ENCODE assay signal across 8 cellular contexts in the genomic region with DNA sequence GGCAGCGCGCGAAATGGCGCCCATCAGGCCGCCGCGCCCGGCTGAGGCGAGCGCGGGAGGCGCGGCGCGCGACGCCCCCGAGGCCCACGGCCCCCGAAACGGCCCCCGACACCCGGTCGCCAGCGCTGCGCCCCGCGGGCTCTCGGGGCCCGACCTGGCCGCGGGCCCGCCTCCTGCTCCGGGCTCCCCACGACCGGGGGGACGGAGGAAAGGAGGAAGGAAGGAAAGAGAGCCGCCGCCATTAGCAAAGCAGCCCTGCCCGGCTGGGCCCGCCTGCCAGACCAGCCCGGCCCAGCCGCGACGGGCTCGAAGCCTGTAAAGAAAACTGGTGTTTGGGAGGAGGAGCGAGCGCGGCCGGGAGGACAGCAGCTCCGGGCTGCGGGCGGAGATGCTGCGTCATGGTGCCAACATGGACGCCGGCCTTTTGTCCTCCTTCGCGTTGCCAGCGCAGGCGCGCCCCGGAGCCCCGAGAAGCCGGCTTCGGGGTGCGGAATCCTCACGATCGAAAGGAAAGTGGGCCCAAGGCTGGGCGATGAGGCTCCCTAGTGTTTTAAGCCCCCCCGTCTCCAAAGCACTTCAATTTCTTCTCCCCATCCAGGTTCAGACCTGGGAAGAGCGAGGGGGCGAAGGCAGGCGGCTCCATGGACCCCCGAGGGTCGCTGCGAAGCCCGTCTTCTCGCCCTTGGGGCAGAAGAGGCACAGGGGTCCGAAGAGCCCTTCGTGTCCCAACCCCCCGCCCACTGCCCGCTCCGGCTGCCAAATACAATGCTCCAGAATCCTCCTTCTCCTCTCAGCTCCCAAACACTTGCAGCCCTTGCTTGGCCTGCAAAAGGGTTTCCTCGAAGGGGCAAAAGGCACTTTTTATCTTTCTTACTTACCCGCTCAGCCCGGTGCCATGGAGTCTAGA. TPM values are rescaled to one million over a fixed set of nuclear protein-coding genes. Genes with fewer than 3 reads are reported as not detected.
A peak's percentile ranks its signal among the peaks of the same experiment; 100 is the strongest.
DNase-seq lines count a peak whose midpoint lies in the region; ATAC-seq and TF ChIP-seq lines count a peak whose summit lies in the region.

No MANE protein-coding gene starts in this region.

- peaks cover 15 to 73% (median 64%) of the 10 kb centered on the region in 5 donors for H3K4me1 ChIP-seq in subcutaneous abdominal adipose tissue (ENCODE audit: control insufficient read depth in 5 of 5, insufficient read depth in 5 of 5, low read length in 5 of 5)

- no peaks in the 10 kb centered on the region for H3K9me3 ChIP-seq in subcutaneous abdominal adipose tissue (ENCODE audit: control insufficient read depth in 5 of 5, low read length in 5 of 5)

- ATAC-seq in GM19324 (IDR thresholded peaks at IDR 0.05; ENCODE audit: low FRiP score, unreplicated experiment) (peak; percentile 6), GM18520 (IDR thresholded peaks at IDR 0.05; ENCODE audit: unreplicated experiment) (no peak)

- peaks cover 2% of the 10 kb centered on the region for H3K36me3 Mint-ChIP-seq in mesothelial cell of epicardium

- peaks cover 0 to 11% (median 7%) of the 10 kb centered on the region in 5 donors for H3K36me3 ChIP-seq in subcutaneous abdominal adipose tissue (ENCODE audit: control insufficient read depth in 5 of 5, insufficient read depth in 5 of 5, low read length in 5 of 5)

- H3K4me1 Mint-ChIP-seq in mesothelial cell of epicardium: peaks cover 51% of the 10 kb centered on the region

- H3K27ac ChIP-seq in subcutaneous abdominal adipose tissue (ENCODE audit: low read depth, low read length): peak overlapping the region; percentile 100

- H3K9ac ChIP-seq in subcutaneous abdominal adipose tissue (ENCODE audit: low read length in 5 of 5): peak overlapping the region; percentile 94 to 99 (median 98)

- H3K4me3 ChIP-seq in epithelial cell of esophagus (ENCODE audit: low read length): peak overlapping the region; percentile 54
- H3K4me3 ChIP-seq in subcutaneous abdominal adipose tissue (ENCODE audit: low read depth in 1 of 5, low read length in 5 of 5): peak overlapping the region; percentile 67 to 85 (median 84)

- DNase-seq in AG08396 (ENCODE audit: low spot score) (peak; percentile 83), NCI-H748 treated with DMSO at 0.1 percent for 48 hours (lab: John Stamatoyannopoulos, UW) (peak; percentile 42), activated T-cell treated with anti-CD3 and anti-CD28 coated beads for 48 hours (ENCODE audit: low read depth) (peak; percentile 64), epithelial cell of esophagus (ENCODE audit: low read depth) (peak; percentile 91), mesothelial cell of epicardium (ENCODE audit: low spot score in 2 of 2, unreplicated experiment in 2 of 2) (peak in 1 of 2 experiments; percentile 75)

- H3K27ac Mint-ChIP-seq in mesothelial cell of epicardium: peak overlapping the region; percentile 100

- TF ChIP-seq CTCF in epithelial cell of esophagus (IDR thresholded peaks at IDR 0.05; ENCODE audit: insufficient read depth, low read depth, low read length, missing control alignments): no peak
- no peak for TF ChIP-seq CTCF in mesothelial cell of epicardium (IDR thresholded peaks at IDR 0.05; ENCODE audit: unreplicated experiment)

- no peaks in the 10 kb centered on the region for H3K27me3 Mint-ChIP-seq in mesothelial cell of epicardium (ENCODE audit: low read depth)

- no peaks in the 10 kb centered on the region for H3K9me3 Mint-ChIP-seq in mesothelial cell of epicardium

- peak overlapping the region; percentile 90 for H3K4me3 Mint-ChIP-seq in mesothelial cell of epicardium

- no peaks in the 10 kb centered on the region for H3K27me3 ChIP-seq in subcutaneous abdominal adipose tissue (ENCODE audit: control insufficient read depth in 5 of 5, insufficient read depth in 4 of 5, low read length in 5 of 5)

RNA-seq across cellular contexts. Expression of a gene that starts 2.9 kb away (rescaled TPM):
- total RNA-seq in mesothelial cell of epicardium: 26.5 to 27.2 TPM (median 26.8 TPM) in 3 replicates

RNA-seq across cellular contexts. Expression of a gene that starts 7.5 kb away (rescaled TPM):
- 33.0 to 37.8 TPM (median 33.8 TPM) in 3 replicates for total RNA-seq in mesothelial cell of epicardium

RNA-seq across cellular contexts. Expression of a gene that starts 57.7 kb away (rescaled TPM):
- total RNA-seq in mesothelial cell of epicardium: 0.16 TPM in 1 of 3 replicates, not detected in the others
